In genomic region chr12:56299853-56300643, GRCh38 we compare ENCODE assay signal across 8 cellular contexts. TPM values are rescaled to one million over a fixed set of nuclear protein-coding genes. Genes with fewer than 3 reads are reported as not detected.
DNase-seq lines count a peak whose midpoint lies in the region; ATAC-seq and TF ChIP-seq lines count a peak whose summit lies in the region.

Gene CS (minus strand): TSS chr12:56300330. CDS start chr12:56300201, 129 bp downstream.

- H3K4me1 Mint-ChIP-seq in dendritic cell treated with granulocyte-macrophage colony-stimulating factor and Interleukin-4, amounts not matched to agents 40 ng/mL and 50 ng/mL, for 4 days (ENCODE audit: low read depth), result peaks cover 54% of the 10 kb centered on the region

- H3K27ac Mint-ChIP-seq in dendritic cell treated with granulocyte-macrophage colony-stimulating factor and Interleukin-4, amounts not matched to agents 40 ng/mL and 50 ng/mL, for 4 days, result peak within 1 kb of the TSS; percentile 99

- no peaks in the 10 kb centered on the region for H3K9me3 Mint-ChIP-seq in dendritic cell treated with granulocyte-macrophage colony-stimulating factor and Interleukin-4, amounts not matched to agents 40 ng/mL and 50 ng/mL, for 4 days

- H3K4me3 Mint-ChIP-seq in dendritic cell treated with granulocyte-macrophage colony-stimulating factor and Interleukin-4, amounts not matched to agents 40 ng/mL and 50 ng/mL, for 4 days, result peak within 1 kb of the TSS; percentile 95

- no peak for TF ChIP-seq CTCF in left lung (IDR thresholded peaks at IDR 0.05)

- H3K27me3 Mint-ChIP-seq in dendritic cell treated with granulocyte-macrophage colony-stimulating factor and Interleukin-4, amounts not matched to agents 40 ng/mL and 50 ng/mL, for 4 days, result no peaks in the 10 kb centered on the region

- DNase-seq in C1 segment of cervical spinal cord (lab: John Stamatoyannopoulos, UW), result peak; percentile 56 to 97 (median 91)
- DNase-seq in NCI-H748 treated with DMSO at 0.1 percent for 48 hours (lab: John Stamatoyannopoulos, UW), result peak; percentile 95
- peak; percentile 93 to 98 for DNase-seq in activated CD4-positive, alpha-beta T cell treated with anti-CD3 and anti-CD28 coated beads, Interleukin-2, amount 50 U/mL, for 24 hours (ENCODE audit: low read depth in 1 of 2, low spot score in 1 of 2)
- peak; percentile 99 for DNase-seq in left lung
- DNase-seq in stimulated activated CD4-positive, alpha-beta T cell treated with anti-CD3 and anti-CD28 coated beads, Interleukin-2, amount 100 ng/mL, for 48 hours, result peak; percentile 97

- H3K4me3 ChIP-seq in left lung, result peak within 1 kb of the TSS; percentile 88 to 93

- H3K4me1 ChIP-seq in left lung, result peaks cover 29 to 57% of the 10 kb centered on the region in 2 donors

- H3K36me3 ChIP-seq in left lung, result peaks cover 0 to 33% of the 10 kb centered on the region in 2 donors

- H3K9me3 ChIP-seq in left lung, result no peaks in the 10 kb centered on the region

- H3K36me3 Mint-ChIP-seq in dendritic cell treated with granulocyte-macrophage colony-stimulating factor and Interleukin-4, amounts not matched to agents 40 ng/mL and 50 ng/mL, for 4 days (ENCODE audit: low read depth), result peaks cover 44% of the 10 kb centered on the region

- H3K27ac ChIP-seq in left lung, result peak within 1 kb of the TSS; percentile 93 to 98

- H3K27me3 ChIP-seq in left lung, result no peaks in the 10 kb centered on the region

- intact Hi-C loops in dendritic cell treated with granulocyte-macrophage colony-stimulating factor and Interleukin-4, amounts not matched to agents 40 ng/mL and 50 ng/mL, for 4 days (cut with micrococcal nuclease), result loop anchor here (1.0 kb wide), 2 partner anchors 16 to 33 kb away; no protein-coding TSS in a partner anchor
- intact Hi-C loops in left lung (cut with DNase I), result no loop called here

- peak; percentile 88 for ATAC-seq in GM19372 (IDR thresholded peaks at IDR 0.05; ENCODE audit: low read depth, unreplicated experiment)
- peak; percentile 79 for ATAC-seq in HG03558 (IDR thresholded peaks at IDR 0.05; ENCODE audit: extremely low read depth, unreplicated experiment)
- peak; percentile 99 for ATAC-seq in left lung

RNA-seq across cellular contexts. Expression of gene CS, which starts in this region (rescaled TPM):
- 100 to 1,000 TPM; 193 to 213 TPM for total RNA-seq in left lung

Comparison
In these comparisons a context has a peak if more than half of its experiments do, and no peak if none do; other contexts are left out.
1. Peak in every context shown above with its lines: DNase-seq, ATAC-seq, H3K4me3 ChIP-seq and H3K27ac ChIP-seq.